Comparison of ENCODE assay signal across 8 cellular contexts in genomic region chr1:244074559-244075171, GRCh38. TPM values are rescaled to one million over a fixed set of nuclear protein-coding genes. Genes with fewer than 3 reads are reported as not detected.
DNase-seq lines count a peak whose midpoint lies in the region; ATAC-seq and TF ChIP-seq lines count a peak whose summit lies in the region.

No MANE protein-coding gene starts in this region.

- DNase-seq in MCF 10A (ENCODE audit: unreplicated experiment) = no peak
- no peak for DNase-seq in breast epithelium (ENCODE audit: low spot score in 2 of 2)
- peak; percentile 62 for DNase-seq in activated naive CD4-positive, alpha-beta T cell treated with Interleukin-2 at 50 U/mL for 16 hours
- peak; percentile 14 to 73 for DNase-seq in stimulated activated CD4-positive, alpha-beta T cell treated with anti-CD3 and anti-CD28 coated beads, Interleukin-4, amount 100 ng/mL, for 4 hours
- DNase-seq in NCI-H1092 (lab: John Stamatoyannopoulos, UW) = no peak
- no peak for DNase-seq in mucosa of gallbladder (ENCODE audit: low spot score)

- POLR2A ChIA-PET in MCF 10A (lab: Yijun Ruan, JAX) = interaction anchor here (0.6 to 0.7 kb wide), 3 partner anchors 29 to 363 kb away, joined by 3 read pairs; no protein-coding TSS in a partner anchor

- no peaks in the 10 kb centered on the region for H3K9me3 Mint-ChIP-seq in MCF 10A (ENCODE audit: unreplicated experiment)

- no peak for ATAC-seq in HG02840 (IDR thresholded peaks at IDR 0.05; ENCODE audit: low FRiP score, unreplicated experiment)

- H3K9ac ChIP-seq in Loucy (ENCODE audit: low read depth, low read length, poor library complexity, severe bottlenecking) = no peak overlapping the region

- H3K79me2 ChIP-seq in Loucy (ENCODE audit: insufficient read depth, low read length) = no peaks in the 10 kb centered on the region

- no peaks in the 10 kb centered on the region for H3K4me1 ChIP-seq in breast epithelium
- H3K4me1 ChIP-seq in Loucy (ENCODE audit: insufficient read depth, low read length, poor library complexity, severe bottlenecking) = no peaks in the 10 kb centered on the region

- H3K9me3 ChIP-seq in breast epithelium = no peaks in the 10 kb centered on the region
- H3K9me3 ChIP-seq in Loucy (ENCODE audit: insufficient read depth, low read depth, low read length) = no peaks in the 10 kb centered on the region

- H3K4me2 ChIP-seq in Loucy (ENCODE audit: low read depth, low read length, poor library complexity, severe bottlenecking) = no peak overlapping the region

- intact Hi-C loops in MCF 10A (cut with micrococcal nuclease) (no loop called here), breast epithelium (cut with DNase I; ENCODE audit: low total_unique reads) (no loop called here)

- H3K27me3 Mint-ChIP-seq in MCF 10A (ENCODE audit: insufficient read depth, unreplicated experiment) = no peaks in the 10 kb centered on the region

- no peaks in the 10 kb centered on the region for H3F3A ChIP-seq in Loucy (ENCODE audit: low read depth)

- H3K36me3 Mint-ChIP-seq in MCF 10A (ENCODE audit: insufficient read depth, unreplicated experiment) = no peaks in the 10 kb centered on the region

- H3K4me1 Mint-ChIP-seq in MCF 10A (ENCODE audit: insufficient read depth, unreplicated experiment) = peaks cover 8% of the 10 kb centered on the region

- CTCF ChIA-PET in MCF 10A (lab: Yijun Ruan, JAX) = interaction anchor here (0.6 to 0.9 kb wide), 2 partner anchors 11 to 664 kb away, joined by 3 read pairs; no protein-coding TSS in a partner anchor

- H3K4me3 ChIP-seq in breast epithelium (peak overlapping the region in 1 of 3 donors; percentile 51), Loucy (ENCODE audit: low read length, poor library complexity, severe bottlenecking) (no peak overlapping the region)

- H4K20me1 ChIP-seq in Loucy (ENCODE audit: insufficient read depth, low read length, poor library complexity, severe bottlenecking) = no peaks in the 10 kb centered on the region

- TF ChIP-seq POLR2A in breast epithelium (IDR thresholded peaks at IDR 0.05) = no peak

- H3K36me3 ChIP-seq in breast epithelium (no peaks in the 10 kb centered on the region), Loucy (ENCODE audit: insufficient read depth, low read length) (no peaks in the 10 kb centered on the region)

- no peak for TF ChIP-seq CTCF in MCF 10A (IDR thresholded peaks at IDR 0.05; ENCODE audit: unreplicated experiment)
- TF ChIP-seq CTCF in breast epithelium (IDR thresholded peaks at IDR 0.05) = no peak
- no peak for TF ChIP-seq CTCF in Loucy (conservative IDR thresholded peaks at IDR 0.05; ENCODE audit: low read length)

- H3K27ac Mint-ChIP-seq in MCF 10A (ENCODE audit: low read depth, unreplicated experiment) = no peak overlapping the region

- no TSS peak for BruUV-seq in MCF 10A (replicated peaks; lab: Mats Ljungman, UMichigan)

- no peaks in the 10 kb centered on the region for H3K9me2 ChIP-seq in Loucy (replicated peaks; ENCODE audit: low read depth, low read length)

- no peak overlapping the region for H3K27ac ChIP-seq in breast epithelium

- H3K27me3 ChIP-seq in breast epithelium (peaks cover 0 to 8% of the 10 kb centered on the region in 2 donors), Loucy (ENCODE audit: insufficient read depth, low read length, poor library complexity, severe bottlenecking) (no peaks in the 10 kb centered on the region)

- H3K4me3 Mint-ChIP-seq in MCF 10A (ENCODE audit: unreplicated experiment) = peak overlapping the region; percentile 1

- peak overlapping the region; percentile 52; the same call in 1 of the 2 replicates for H2AFZ ChIP-seq in Loucy (ENCODE audit: low read length)

RNA-seq across cellular contexts. Expression of gene ZBTB18, which starts 23.6 kb away (rescaled TPM):
- total RNA-seq in MCF 10A (2022) (16.5 and 18.8 TPM in 2 replicates), breast epithelium (10 to 100 TPM; 10.1 to 19.7 (median 16.7) TPM), mucosa of gallbladder (27.6 TPM)

Comparison
In these comparisons a context has a peak if more than half of its experiments do, and no peak if none do; other contexts are left out.
1. DNase-seq: peak in activated naive CD4-positive, alpha-beta T cell treated with Interleukin-2 at 50 U/mL for 16 hours (single experiment) and stimulated activated CD4-positive, alpha-beta T cell treated with anti-CD3 and anti-CD28 coated beads, Interleukin-4, amount 100 ng/mL, for 4 hours (2 of 2); none in MCF 10A (single experiment), breast epithelium (0 of 2), NCI-H1092 (single experiment) and mucosa of gallbladder (single experiment).